1 cellular context compared by ENCODE assay signal in genomic region chr3:158711886-158712285, GRCh38.
TF ChIP-seq lines count a peak whose summit lies in the region.

No MANE protein-coding gene starts in this region.

TF ChIP-seq in HepG2, 621 proteins besides CTCF, POLR2A, EP300 and RAD21:
- TF ChIP-seq ZXDC (CRISPR knock-in tag; IDR thresholded peaks at IDR 0.05) = no peak
